In the genomic region with DNA sequence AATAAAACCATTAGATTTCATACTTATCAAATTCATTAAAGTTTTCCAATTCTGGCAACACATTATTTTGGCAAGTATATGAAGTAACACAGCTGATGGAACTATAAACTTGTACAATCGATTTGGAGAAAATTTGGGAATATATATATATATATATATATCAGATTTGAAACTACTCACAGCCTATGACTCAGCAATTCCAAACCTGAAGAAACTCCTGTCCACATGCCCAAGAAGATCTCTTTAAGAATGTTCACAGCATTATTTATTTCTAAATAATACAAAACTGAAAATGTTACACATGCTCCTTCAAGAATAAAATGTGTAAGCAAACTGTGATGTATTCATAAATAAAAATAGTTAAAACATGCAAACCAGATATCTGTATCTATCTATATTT, we compare ENCODE assay signal across 22 cellular contexts.
"Had no signal": no experiment of that assay in that cellular context is flagged by ENCODE, and none has a peak within 500 bp of the region (broad histone marks: within the 10 kb centered on the region; RNA-seq: fewer than 3 reads in every experiment).

No MANE protein-coding gene starts in this region.

- DNase-seq: activated CD4-positive, alpha-beta T cell treated with anti-CD3 and anti-CD28 coated beads for 4 hours; activated CD8-positive, alpha-beta memory T cell treated with anti-CD3 and anti-CD28 coated beads, Interleukin-2, amount 50 U/mL, for 4 hours; activated CD8-positive, alpha-beta T cell treated with anti-CD3 and anti-CD28 coated beads for 36 hours; activated gamma-delta T cell treated with Interleukin-2 at 50 U/mL for 16 hours; activated naive CD4-positive, alpha-beta T cell treated with anti-CD3 and anti-CD28 coated beads, Interleukin-2, amount 50 U/mL, for 16 hours; activated naive CD8-positive, alpha-beta T cell treated with anti-CD3 and anti-CD28 coated beads, Interleukin-2, amount 10 ng/mL, durations not matched to agents 7 days and 5 days; activated T-cell treated with anti-CD3 and anti-CD28 coated beads, Interleukin-2, amount 50 U/mL, for 72 hours; aorta; body of pancreas; Kasumi-1; NCI-H1048; NCI-H146; NCI-H187 treated with DMSO at 0.1 percent for 48 hours; NCI-H2107; NCI-H2171 treated with DMSO at 0.1 percent for 48 hours; NCI-H345; NCI-H510A; NCI-H526 treated with DMSO at 0.1 percent for 48 hours; NCI-H82; SHP77 had no signal

- H3K36me3 ChIP-seq: SJSA1 had no signal

- H3K4me3 ChIP-seq: body of pancreas, SJSA1 had no signal

- ATAC-seq: activated CD4-positive, CD25-positive, alpha-beta regulatory T cell treated with anti-CD3 and anti-CD28 coated beads, Interleukin-2, amount 50 U/mL, for 24 hours; activated CD8-positive, alpha-beta T cell treated with anti-CD3 and anti-CD28 coated beads for 36 hours; activated T-cell treated with anti-CD3 and anti-CD28 coated beads, Interleukin-2, amount 50 U/mL, for 72 hours; body of pancreas had no signal

- H3K27me3 ChIP-seq: body of pancreas, SJSA1 had no signal

- H3K4me1 ChIP-seq: body of pancreas had no signal

- H3K9me3 ChIP-seq: body of pancreas, SJSA1 had no signal

- H3K27ac ChIP-seq: body of pancreas, SJSA1 had no signal
